21 cellular contexts compared by ENCODE assay signal in the genomic region with DNA sequence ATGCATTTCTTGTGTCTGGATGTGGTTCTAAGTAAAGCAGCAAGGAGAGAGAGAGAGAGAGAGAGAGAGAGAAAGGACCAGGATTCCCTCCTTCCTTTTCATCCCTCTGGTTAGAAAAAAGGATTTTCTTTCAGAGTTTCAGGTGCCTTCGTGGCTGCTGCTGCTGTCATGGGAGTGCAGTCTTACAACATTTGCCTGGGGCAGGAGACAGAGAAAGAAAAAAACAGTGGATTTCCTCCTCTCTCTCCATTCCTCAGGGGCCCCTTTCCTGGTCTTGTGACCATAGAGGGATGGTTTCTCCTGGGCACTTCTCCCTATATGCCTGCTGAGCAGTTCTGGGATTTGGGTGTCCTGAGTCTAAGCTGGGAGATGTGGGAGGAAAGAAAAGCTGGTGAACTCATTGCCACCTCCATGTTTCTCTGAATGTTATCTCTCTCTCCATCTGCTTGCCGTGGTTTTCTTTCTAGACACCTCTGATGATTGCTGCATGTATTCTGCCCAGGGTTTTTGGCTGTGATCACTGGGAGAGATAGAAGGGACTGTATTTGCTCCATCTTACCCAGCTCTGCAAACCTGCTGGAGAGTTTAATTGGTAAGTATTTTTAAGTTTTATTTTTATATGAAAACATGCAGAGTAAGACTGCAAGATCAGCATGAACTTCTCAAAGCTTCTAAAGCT.
DNase-seq lines count a peak whose midpoint lies in the region; ATAC-seq and TF ChIP-seq lines count a peak whose summit lies in the region.
"Had no signal": no experiment of that assay in that cellular context is flagged by ENCODE, and none has a peak within 500 bp of the region (broad histone marks: within the 10 kb centered on the region; RNA-seq: fewer than 3 reads in every experiment).

No MANE protein-coding gene starts in this region.

- BruUV-seq in Caco-2 (replicated peaks; lab: Mats Ljungman, UMichigan) (no TSS peak), PC-3 (replicated peaks; lab: Mats Ljungman, UMichigan) (no TSS peak)

- peak; percentile 58 for ATAC-seq in central memory CD8-positive, alpha-beta T cell (replicated peaks; ENCODE audit: extremely low read depth, poor library complexity, severe bottlenecking)
- ATAC-seq in GM19397 (IDR thresholded peaks at IDR 0.05; ENCODE audit: unreplicated experiment), result no peak
- no peak for ATAC-seq in PC-3
- ATAC-seq: HCT116 had no signal

- H3K9me2 ChIP-seq in Karpas-422 (replicated peaks; ENCODE audit: insufficient read depth, low read length) (no peaks in the 10 kb centered on the region), PC-3 (replicated peaks; ENCODE audit: low read length) (no peaks in the 10 kb centered on the region)

- H3K36me3 Mint-ChIP-seq in Caco-2 (ENCODE audit: insufficient read depth, unreplicated experiment), result no peaks in the 10 kb centered on the region
- H3K36me3 Mint-ChIP-seq in central memory CD8-positive, alpha-beta T cell (ENCODE audit: insufficient read depth), result no peaks in the 10 kb centered on the region
- H3K36me3 Mint-ChIP-seq: IgD-negative memory B cell had no signal

- DNase-seq in Caco-2 (no peak), middle frontal gyrus (ENCODE audit: extremely low spot score, low spot score) (peak; percentile 3), Karpas-422 (no peak), AG08396 (ENCODE audit: low spot score) (no peak), PC-3 (no peak)
- DNase-seq in central memory CD8-positive, alpha-beta T cell (ENCODE audit: low spot score in 2 of 2), result no peak
- DNase-seq: ACHN; Calu3; CD4-positive, alpha-beta T cell; DMS79; NCI-H1092; NCI-H146; NCI-H2081; NCI-H774; SHP77 treated with DMSO at 0.1 percent for 48 hours had no signal

- H3K27ac ChIP-seq in KOPT-K1 (ENCODE audit: low read depth, low read length, poor library complexity, severe bottlenecking) (peak overlapping the region; percentile 95), Karpas-422 (ENCODE audit: low read length) (no peak overlapping the region), PC-3 (ENCODE audit: low read length) (no peak overlapping the region)
- H3K27ac ChIP-seq: HL-60 had no signal

- H3K27me3 ChIP-seq in Caco-2 (replicated peaks; ENCODE audit: control insufficient read depth, insufficient read depth, low read length) (no peaks in the 10 kb centered on the region), Karpas-422 (ENCODE audit: low read length) (no peaks in the 10 kb centered on the region), PC-3 (ENCODE audit: low read length) (peaks cover 27% of the 10 kb centered on the region)

- no peak overlapping the region for H3K4me3 Mint-ChIP-seq in Caco-2 (ENCODE audit: unreplicated experiment)
- no peak overlapping the region for H3K4me3 Mint-ChIP-seq in central memory CD8-positive, alpha-beta T cell
- H3K4me3 Mint-ChIP-seq: B cell; CD4-positive, alpha-beta T cell; IgD-negative memory B cell had no signal

- no peaks in the 10 kb centered on the region for H3F3A ChIP-seq in PC-3 (ENCODE audit: low read length, unreplicated experiment)

- H2AFZ ChIP-seq in Karpas-422 (ENCODE audit: low read length) (no peak overlapping the region), PC-3 (ENCODE audit: low read length) (no peak overlapping the region)

- H3K36me3 ChIP-seq in Caco-2 (ENCODE audit: control insufficient read depth, insufficient read depth, low read length) (no peaks in the 10 kb centered on the region), KOPT-K1 (ENCODE audit: insufficient read depth, low read length) (no peaks in the 10 kb centered on the region), Karpas-422 (ENCODE audit: insufficient read depth, low read length) (no peaks in the 10 kb centered on the region), PC-3 (ENCODE audit: low read depth, low read length) (no peaks in the 10 kb centered on the region)

- H3K4me1 ChIP-seq in Caco-2 (peaks cover 7% of the 10 kb centered on the region; the same call in 1 of the 2 replicates), Karpas-422 (ENCODE audit: low read length) (no peaks in the 10 kb centered on the region), PC-3 (ENCODE audit: insufficient read depth, low read length) (no peaks in the 10 kb centered on the region)

- peak overlapping the region; percentile 30 for H3K27ac Mint-ChIP-seq in Caco-2 (ENCODE audit: unreplicated experiment)
- no peak overlapping the region for H3K27ac Mint-ChIP-seq in central memory CD8-positive, alpha-beta T cell (ENCODE audit: low read depth)
- H3K27ac Mint-ChIP-seq: B cell; CD4-positive, alpha-beta T cell; IgD-negative memory B cell had no signal

- peaks cover 14% of the 10 kb centered on the region for H3K9me3 Mint-ChIP-seq in Caco-2 (ENCODE audit: unreplicated experiment)
- H3K9me3 Mint-ChIP-seq in central memory CD8-positive, alpha-beta T cell, result no peaks in the 10 kb centered on the region
- H3K9me3 Mint-ChIP-seq: CD4-positive, alpha-beta T cell; IgD-negative memory B cell had no signal

- POLR2A ChIA-PET in Caco-2 (lab: Charles Lee) (no interaction called here), PC-3 (lab: Charles Lee; ENCODE audit: unreplicated experiment) (no interaction called here)

- H3K27me3 Mint-ChIP-seq in Caco-2 (ENCODE audit: insufficient read depth, unreplicated experiment), result no peaks in the 10 kb centered on the region
- peaks cover 57% of the 10 kb centered on the region for H3K27me3 Mint-ChIP-seq in central memory CD8-positive, alpha-beta T cell

- CTCF ChIA-PET in Caco-2 (lab: Charles Lee) (interaction anchor here (0.6 kb wide), 1 partner anchor 114 kb away, joined by 3 read pairs; no protein-coding TSS in a partner anchor), PC-3 (lab: Charles Lee) (no interaction called here)

- H3K79me2 ChIP-seq in Karpas-422 (ENCODE audit: low read length), result no peaks in the 10 kb centered on the region
- no peaks in the 10 kb centered on the region for H3K79me2 ChIP-seq in PC-3 (ENCODE audit: low read length)

- TF ChIP-seq CTCF in Caco-2 (IDR thresholded peaks at IDR 0.05; ENCODE audit: insufficient read depth in 1 of 2, low read depth in 1 of 2, low read length in 1 of 2, severe bottlenecking in 1 of 2, unreplicated experiment in 1 of 2) (no peak), PC-3 (conservative IDR thresholded peaks at IDR 0.05; ENCODE audit: low read depth, low read length) (no peak)

- H3K4me2 ChIP-seq in Karpas-422 (ENCODE audit: low read depth, low read length, poor library complexity, severe bottlenecking), result no peak overlapping the region
- H3K4me2 ChIP-seq in PC-3 (ENCODE audit: low read length), result no peak overlapping the region

- H3K4me3 ChIP-seq in Caco-2 (ENCODE audit: low read depth, low read length), result no peak overlapping the region
- no peak overlapping the region for H3K4me3 ChIP-seq in Karpas-422 (ENCODE audit: low read length)
- no peak overlapping the region for H3K4me3 ChIP-seq in PC-3 (ENCODE audit: low read length)

- H3K9ac ChIP-seq in Karpas-422 (ENCODE audit: low read length) (no peak overlapping the region), PC-3 (ENCODE audit: low read length) (no peak overlapping the region)

- H4K20me1 ChIP-seq in Karpas-422 (ENCODE audit: insufficient read depth, low read depth, low read length) (no peaks in the 10 kb centered on the region), PC-3 (ENCODE audit: low read length) (no peaks in the 10 kb centered on the region)

- intact Hi-C loops in Caco-2 (cut with micrococcal nuclease; ENCODE audit: unreplicated experiment), result no loop called here
- intact Hi-C loops in PC-3 (cut with micrococcal nuclease), result no loop called here

- H3K9me3 ChIP-seq in Caco-2 (no peaks in the 10 kb centered on the region), KOPT-K1 (ENCODE audit: insufficient read depth, low read length, poor library complexity, severe bottlenecking) (no peaks in the 10 kb centered on the region), Karpas-422 (ENCODE audit: low read length) (no peaks in the 10 kb centered on the region), PC-3 (ENCODE audit: low read length) (no peaks in the 10 kb centered on the region)

- H3K4me1 Mint-ChIP-seq in Caco-2 (ENCODE audit: low read depth, unreplicated experiment), result peaks cover 15% of the 10 kb centered on the region
- peaks cover 23% of the 10 kb centered on the region for H3K4me1 Mint-ChIP-seq in central memory CD8-positive, alpha-beta T cell
- H3K4me1 Mint-ChIP-seq: IgD-negative memory B cell had no signal
